Comparison of ENCODE assay signal across 24 cellular contexts in the genomic region with DNA sequence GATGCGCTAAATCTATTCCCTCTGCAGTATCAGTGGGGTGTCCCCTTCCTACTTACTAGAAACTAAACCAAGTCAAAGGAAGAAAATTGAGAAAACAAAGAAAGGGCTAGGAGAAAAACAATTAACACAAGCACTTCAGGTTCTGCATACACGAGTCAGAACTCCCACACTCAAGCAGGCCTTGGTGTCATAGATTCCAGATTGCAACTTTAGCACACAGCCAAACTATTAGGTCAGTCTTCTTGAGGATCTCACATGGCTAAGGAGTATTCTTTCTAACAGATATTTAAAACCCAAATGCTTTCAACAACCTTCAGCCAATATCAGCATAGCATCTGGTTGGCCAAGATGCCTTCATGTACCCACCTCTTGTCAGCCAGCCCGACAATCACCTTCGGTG.
"Had no signal": no experiment of that assay in that cellular context is flagged by ENCODE, and none has a peak within 500 bp of the region (broad histone marks: within the 10 kb centered on the region; RNA-seq: fewer than 3 reads in every experiment).

No MANE protein-coding gene starts in this region.

- H3K4me3 ChIP-seq: adrenal gland, Peyer's patch had no signal

- H3K36me3 ChIP-seq: adrenal gland, Peyer's patch had no signal

- H3K27ac ChIP-seq: adrenal gland, Peyer's patch, RWPE1 had no signal

- DNase-seq: activated CD4-positive, alpha-beta T cell treated with anti-CD3 and anti-CD28 coated beads for 48 hours; activated CD4-positive, alpha-beta T cell treated with anti-CD3 and anti-CD28 coated beads, Interleukin-2, amount 50 U/mL, for 4 hours; activated CD4-positive, CD25-positive, alpha-beta regulatory T cell treated with anti-CD3 and anti-CD28 coated beads, Interleukin-2, amount 50 U/mL, for 72 hours; activated CD8-positive, alpha-beta memory T cell treated with anti-CD3 and anti-CD28 coated beads, Interleukin-2, amount 50 U/mL, for 48 hours; activated CD8-positive, alpha-beta T cell treated with anti-CD3 and anti-CD28 coated beads, Interleukin-2, amount 10 ng/mL, durations not matched to agents 7 days and 5 days; activated naive CD4-positive, alpha-beta T cell treated with anti-CD3 and anti-CD28 coated beads, Interleukin-2, amount 50 U/mL, for 16 hours; activated naive CD8-positive, alpha-beta T cell treated with anti-CD3 and anti-CD28 coated beads, Interleukin-2, amount 10 ng/mL, durations not matched to agents 7 days and 5 days; activated T-cell treated with anti-CD3 and anti-CD28 coated beads, Interleukin-2, amount 50 U/mL, for 1 hour; adrenal gland; anterior cingulate cortex; IMR-90; Kasumi-1; KBM-7; NCI-H1048; NCI-H146; NCI-H187 treated with DMSO at 0.1 percent for 48 hours; NCI-H345; NCI-H510A; NCI-H526 treated with DMSO at 0.1 percent for 48 hours; NCI-H82; OCI-M1; Peyer's patch; SHP77 treated with DMSO at 0.1 percent for 48 hours had no signal

- H3K4me1 ChIP-seq: adrenal gland, Peyer's patch had no signal

- H3K27me3 ChIP-seq: adrenal gland, Peyer's patch had no signal

- H3K9me3 ChIP-seq: adrenal gland, Peyer's patch had no signal

- ATAC-seq: activated CD8-positive, alpha-beta T cell treated with anti-CD3 and anti-CD28 coated beads, Interleukin-2, amount 10 ng/mL, durations not matched to agents 7 days and 5 days had no signal
